8 cellular contexts compared by ENCODE assay signal in genomic region chr15:40398413-40398873, GRCh38. TPM values are rescaled to one million over a fixed set of nuclear protein-coding genes. Genes with fewer than 3 reads are reported as not detected.
DNase-seq lines count a peak whose midpoint lies in the region; ATAC-seq, FAIRE-seq and TF ChIP-seq lines count a peak whose summit lies in the region.
"Had no signal": no experiment of that assay in that cellular context is flagged by ENCODE, and none has a peak within 500 bp of the region (broad histone marks: within the 10 kb centered on the region; RNA-seq: fewer than 3 reads in every experiment).

No MANE protein-coding gene starts in this region.

- peak overlapping the region in 1 of 4 donors; percentile 3 for H3K4me3 ChIP-seq in Peyer's patch
- H3K4me3 ChIP-seq in neutrophil (ENCODE audit: low read depth in 1 of 2, low read length in 1 of 2) = peak overlapping the region; percentile 4 to 42

- peak; percentile 70 for ATAC-seq in GM18868 (IDR thresholded peaks at IDR 0.05; ENCODE audit: unreplicated experiment)
- ATAC-seq in HG02840 (IDR thresholded peaks at IDR 0.05; ENCODE audit: low FRiP score, unreplicated experiment) = peak; percentile 75

- H3K27ac ChIP-seq in Peyer's patch (peak overlapping the region in 1 of 4 donors; percentile 55), neutrophil (peak overlapping the region; percentile 80)

- FAIRE-seq in HTR-8/SVneo (lab: Jason Lieb, UNC) = no peak

- H3K4me1 ChIP-seq in Peyer's patch = no peaks in the 10 kb centered on the region
- peaks cover 52 to 57% of the 10 kb centered on the region in 2 experiments for H3K4me1 ChIP-seq in neutrophil (ENCODE audit: control insufficient read depth in 1 of 2, insufficient read depth in 1 of 2, low read depth in 1 of 2, low read length in 1 of 2)

- TF ChIP-seq POLR2A in Peyer's patch (IDR thresholded peaks at IDR 0.05) = no peak

- no peaks in the 10 kb centered on the region for H3K27me3 ChIP-seq in Peyer's patch
- H3K27me3 ChIP-seq in neutrophil = no peaks in the 10 kb centered on the region

- H3K9me3 ChIP-seq in Peyer's patch (no peaks in the 10 kb centered on the region), neutrophil (no peaks in the 10 kb centered on the region)

- peak in 2 of 3 donors; percentile 69 to 82 for DNase-seq in Peyer's patch
- no peak for DNase-seq in HTR-8/SVneo (ENCODE audit: insufficient read length, low spot score)
- no peak for DNase-seq in DMS79 treated with DMSO at 0.1 percent for 48 hours (lab: John Stamatoyannopoulos, UW)
- DNase-seq in NCI-H2227 treated with DMSO at 0.1 percent for 48 hours (lab: John Stamatoyannopoulos, UW) = no peak

- H3K36me3 ChIP-seq in Peyer's patch = peaks cover 0 to 5% (median 0%) of the 10 kb centered on the region in 3 donors
- peaks cover 8% of the 10 kb centered on the region for H3K36me3 ChIP-seq in neutrophil

- no peak for TF ChIP-seq CTCF in Peyer's patch (IDR thresholded peaks at IDR 0.05)
- TF ChIP-seq CTCF in neutrophil (IDR thresholded peaks at IDR 0.05) = no peak

RNA-seq across cellular contexts. Expression of gene IVD, which starts 7.2 kb away (rescaled TPM):
- total RNA-seq in Peyer's patch = 10 to 100 TPM; 42.9 to 87.6 (median 71.1) TPM

RNA-seq across cellular contexts. Expression of gene KNSTRN, which starts 15.9 kb away (rescaled TPM):
- total RNA-seq in Peyer's patch = 10 to 100 TPM in 1 of 4 donors, 1 to 10 TPM in 3; 4.7 to 63.5 (median 6.5) TPM

RNA-seq across cellular contexts. Expression of gene DISP2, which starts 40.4 kb away (rescaled TPM):
- 10 to 100 TPM in 1 of 4 donors, 1 to 10 TPM in 3; 1.7 to 27.5 (median 7.4) TPM for total RNA-seq in Peyer's patch

RNA-seq across cellular contexts. Expression of gene BAHD1, which starts 42.3 kb away (rescaled TPM):
- 10 to 100 TPM in 3 of 4 donors, 1 to 10 TPM in 1; 8.3 to 41.0 (median 31.4) TPM for total RNA-seq in Peyer's patch

RNA-seq across cellular contexts. Expression of gene PHGR1, which starts 47.6 kb away (rescaled TPM):
- 1,000 to 10,000 TPM in 3 of 4 donors, 100 to 1,000 TPM in 1; 519 to 6,265 (median 3,022) TPM for total RNA-seq in Peyer's patch
- total RNA-seq: fibroblast of villous mesenchyme had no signal

Comparison
In these comparisons a context has a peak if more than half of its experiments do, and no peak if none do; other contexts are left out.
1. DNase-seq: peak in Peyer's patch (2 of 3); none in HTR-8/SVneo (single experiment), DMS79 treated with DMSO at 0.1 percent for 48 hours (single experiment) and NCI-H2227 treated with DMSO at 0.1 percent for 48 hours (single experiment).